8 cellular contexts compared by ENCODE assay signal in genomic region chr1:53237638-53238037, GRCh38. TPM values are rescaled to one million over a fixed set of nuclear protein-coding genes. Genes with fewer than 3 reads are reported as not detected.
DNase-seq lines count a peak whose midpoint lies in the region; ATAC-seq, FAIRE-seq and TF ChIP-seq lines count a peak whose summit lies in the region.

No MANE protein-coding gene starts in this region.

- H3K27me3 ChIP-seq in keratinocyte (ENCODE audit: control insufficient read depth, extremely low read depth, insufficient read depth, low read length), result no peaks in the 10 kb centered on the region
- H3K27me3 ChIP-seq in thoracic aorta (replicated peaks; ENCODE audit: insufficient read depth), result no peaks in the 10 kb centered on the region

- dilution Hi-C loops in keratinocyte (cut with MboI; ENCODE audit: extremely low pct_ligation_motif_present, low sequenced_read_pairs), result no loop called here

- no peak for ATAC-seq in thoracic aorta (ENCODE audit: insufficient number of reproducible peaks, low FRiP score, low read depth)

- H3K9me3 ChIP-seq in keratinocyte (ENCODE audit: control insufficient read depth, low read depth, low read length) (no peaks in the 10 kb centered on the region), thoracic aorta (no peaks in the 10 kb centered on the region)

- H3K4me1 Mint-ChIP-seq in T-helper 2 cell treated with Interferon-gamma antibody and Interleukin-4, amounts not matched to agents 5 μg/mL and 100 μg/mL, for 36 hours (ENCODE audit: low read depth), result peaks cover 18% of the 10 kb centered on the region
- H3K4me1 Mint-ChIP-seq in activated T-helper 1 cell treated with anti-CD3 and anti-CD28 coated beads, Interleukin-12 subunit alpha, Interleukin-12 subunit beta, Interleukin-2, Interleukin-4 antibody, amounts not matched to agents 30 ng/mL and 10 ng/mL and 1 ng/mL, durations not matched to agents 14 hours and 24 hours and 36 hours (ENCODE audit: low read depth), result peaks cover 28% of the 10 kb centered on the region

- H3K4me3 ChIP-seq in keratinocyte (ENCODE audit: control insufficient read depth in 2 of 3, extremely low read depth in 1 of 3, insufficient read depth in 2 of 3, low read depth in 1 of 3, low read length in 3 of 3), result peak overlapping the region; percentile 77 to 93 (median 77)
- H3K4me3 ChIP-seq in thoracic aorta, result peak overlapping the region; percentile 94

- no peak for TF ChIP-seq CTCF in keratinocyte (optimal IDR thresholded peaks at IDR 0.05 in 1 of 3, IDR thresholded peaks at IDR 0.05 in 1 of 3, conservative IDR thresholded peaks at IDR 0.05 in 1 of 3; ENCODE audit: extremely low read depth in 1 of 3, insufficient read depth in 2 of 3, low read length in 3 of 3)
- no peak for TF ChIP-seq CTCF in thoracic aorta (IDR thresholded peaks at IDR 0.05)

- intact Hi-C loops in activated T-helper 1 cell treated with anti-CD3 and anti-CD28 coated beads, Interleukin-12 subunit alpha, Interleukin-12 subunit beta, Interleukin-2, Interleukin-4 antibody, amounts not matched to agents 30 ng/mL and 10 ng/mL and 1 ng/mL, durations not matched to agents 14 hours and 24 hours and 36 hours (cut with micrococcal nuclease), result loop anchor here (1.0 to 5.0 kb wide), 9 partner anchors 17 to 1527 kb away; partner anchors contain the start of genes BTF3L4, CC2D1B, CPT2 and CZIB

- peak overlapping the region; percentile 84 for H3K4me2 ChIP-seq in keratinocyte (ENCODE audit: control insufficient read depth, extremely low read depth, insufficient read depth, low read depth, low read length)

- H3K9me1 ChIP-seq in keratinocyte (ENCODE audit: control insufficient read depth, extremely low read depth, insufficient read depth, low read length), result no peaks in the 10 kb centered on the region

- H4K20me1 ChIP-seq in keratinocyte (ENCODE audit: control insufficient read depth, extremely low read depth, insufficient read depth, low read length), result no peaks in the 10 kb centered on the region

- H3K27ac ChIP-seq in keratinocyte (ENCODE audit: control insufficient read depth, insufficient read depth, low read length), result peak overlapping the region; percentile 82
- H3K27ac ChIP-seq in thoracic aorta, result peak overlapping the region; percentile 52 to 55

- peak overlapping the region; percentile 96 for H3K27ac Mint-ChIP-seq in T-helper 2 cell treated with Interferon-gamma antibody and Interleukin-4, amounts not matched to agents 5 μg/mL and 100 μg/mL, for 36 hours
- H3K27ac Mint-ChIP-seq in activated T-helper 1 cell treated with anti-CD3 and anti-CD28 coated beads, Interleukin-12 subunit alpha, Interleukin-12 subunit beta, Interleukin-2, Interleukin-4 antibody, amounts not matched to agents 30 ng/mL and 10 ng/mL and 1 ng/mL, durations not matched to agents 14 hours and 24 hours and 36 hours, result peak overlapping the region; percentile 98

- H3K9ac ChIP-seq in keratinocyte (ENCODE audit: control insufficient read depth, extremely low read depth, insufficient read depth, low read length), result peak overlapping the region; percentile 86

- H2AFZ ChIP-seq in keratinocyte (ENCODE audit: control insufficient read depth, low read length), result no peak overlapping the region

- no peak for FAIRE-seq in keratinocyte (lab: Jason Lieb, UNC)

- peak overlapping the region; percentile 98 for H3K4me3 Mint-ChIP-seq in T-helper 2 cell treated with Interferon-gamma antibody and Interleukin-4, amounts not matched to agents 5 μg/mL and 100 μg/mL, for 36 hours
- H3K4me3 Mint-ChIP-seq in activated T-helper 1 cell treated with anti-CD3 and anti-CD28 coated beads, Interleukin-12 subunit alpha, Interleukin-12 subunit beta, Interleukin-2, Interleukin-4 antibody, amounts not matched to agents 30 ng/mL and 10 ng/mL and 1 ng/mL, durations not matched to agents 14 hours and 24 hours and 36 hours, result peak overlapping the region; percentile 97

- peaks cover 26% of the 10 kb centered on the region for H3K79me2 ChIP-seq in keratinocyte (ENCODE audit: control insufficient read depth, insufficient read depth, low read length)

- H3K36me3 Mint-ChIP-seq in T-helper 2 cell treated with Interferon-gamma antibody and Interleukin-4, amounts not matched to agents 5 μg/mL and 100 μg/mL, for 36 hours (ENCODE audit: low read depth), result peaks cover 29% of the 10 kb centered on the region
- peaks cover 31% of the 10 kb centered on the region for H3K36me3 Mint-ChIP-seq in activated T-helper 1 cell treated with anti-CD3 and anti-CD28 coated beads, Interleukin-12 subunit alpha, Interleukin-12 subunit beta, Interleukin-2, Interleukin-4 antibody, amounts not matched to agents 30 ng/mL and 10 ng/mL and 1 ng/mL, durations not matched to agents 14 hours and 24 hours and 36 hours (ENCODE audit: low read depth)

- DNase-seq in T-helper 2 cell treated with Interferon-gamma antibody and Interleukin-4, amounts not matched to agents 5 μg/mL and 100 μg/mL, for 36 hours (ENCODE audit: low spot score), result no peak
- DNase-seq in T-helper 2 cell, result no peak
- DNase-seq in activated T-helper 1 cell treated with anti-CD3 and anti-CD28 coated beads, Interleukin-12 subunit alpha, Interleukin-12 subunit beta, Interleukin-2, Interleukin-4 antibody, amounts not matched to agents 30 ng/mL and 10 ng/mL and 1 ng/mL, durations not matched to agents 14 hours and 24 hours and 36 hours (ENCODE audit: low spot score), result no peak
- DNase-seq in keratinocyte (ENCODE audit: low read depth, low spot score), result no peak
- no peak for DNase-seq in thoracic aorta (ENCODE audit: low spot score)
- DNase-seq in NCI-H187 treated with DMSO at 0.1 percent for 48 hours (lab: John Stamatoyannopoulos, UW), result no peak
- no peak for DNase-seq in SK-N-DZ (ENCODE audit: low spot score)
- DNase-seq in amniotic stem cell (lab: John Stamatoyannopoulos, UW), result no peak

- H3K9me3 Mint-ChIP-seq in T-helper 2 cell treated with Interferon-gamma antibody and Interleukin-4, amounts not matched to agents 5 μg/mL and 100 μg/mL, for 36 hours, result no peaks in the 10 kb centered on the region
- H3K9me3 Mint-ChIP-seq in activated T-helper 1 cell treated with anti-CD3 and anti-CD28 coated beads, Interleukin-12 subunit alpha, Interleukin-12 subunit beta, Interleukin-2, Interleukin-4 antibody, amounts not matched to agents 30 ng/mL and 10 ng/mL and 1 ng/mL, durations not matched to agents 14 hours and 24 hours and 36 hours, result no peaks in the 10 kb centered on the region

- H3K4me1 ChIP-seq in keratinocyte (ENCODE audit: control insufficient read depth, extremely low read depth, insufficient read depth, low read length) (peaks cover 14% of the 10 kb centered on the region), thoracic aorta (ENCODE audit: control insufficient read depth in 1 of 2, low read depth in 2 of 2) (peaks cover 11 to 25% of the 10 kb centered on the region in 2 donors)

- no peaks in the 10 kb centered on the region for H3K27me3 Mint-ChIP-seq in T-helper 2 cell treated with Interferon-gamma antibody and Interleukin-4, amounts not matched to agents 5 μg/mL and 100 μg/mL, for 36 hours (ENCODE audit: low read depth)
- H3K27me3 Mint-ChIP-seq in activated T-helper 1 cell treated with anti-CD3 and anti-CD28 coated beads, Interleukin-12 subunit alpha, Interleukin-12 subunit beta, Interleukin-2, Interleukin-4 antibody, amounts not matched to agents 30 ng/mL and 10 ng/mL and 1 ng/mL, durations not matched to agents 14 hours and 24 hours and 36 hours (ENCODE audit: insufficient read depth), result no peaks in the 10 kb centered on the region

- H3K36me3 ChIP-seq in keratinocyte (ENCODE audit: control insufficient read depth in 2 of 2, extremely low read depth in 1 of 2, insufficient read depth in 2 of 2, low read length in 2 of 2), result peaks cover 6 to 13% of the 10 kb centered on the region in 2 experiments
- H3K36me3 ChIP-seq in thoracic aorta, result peaks cover 15% of the 10 kb centered on the region

RNA-seq across cellular contexts. Expression of gene MAGOH, which starts 0.7 kb away (rescaled TPM):
- 104 TPM in 2 replicates for total RNA-seq in activated T-helper 1 cell treated with anti-CD3 and anti-CD28 coated beads, Interleukin-12 subunit alpha, Interleukin-12 subunit beta, Interleukin-2, Interleukin-4 antibody, amounts not matched to agents 30 ng/mL and 10 ng/mL and 1 ng/mL, durations not matched to agents 14 hours and 24 hours and 36 hours
- 26.7 to 104 TPM (median 44.5 TPM) in 3 replicates for polyA plus RNA-seq in keratinocyte
- polyA plus RNA-seq in keratinocyte (2011; ENCODE audit: low read depth), result 35.4 TPM
- polyA plus RNA-seq in keratinocyte (2011; cell fraction: cytosol; rRNA removed), result 18.7 and 27.4 TPM in 2 replicates
- 10.3 and 23.9 TPM in 2 replicates for polyA plus RNA-seq in keratinocyte (2011; cell fraction: nucleus; rRNA removed)
- polyA plus RNA-seq in keratinocyte (2012; ENCODE audit: low replicate concordance), result 53.5 and 92.0 TPM in 2 replicates
- polyA minus RNA-seq in keratinocyte, result 4.3 to 22.5 TPM (median 15.2 TPM) in 3 replicates
- 7.1 TPM for polyA minus RNA-seq in keratinocyte (2011; cell fraction: cytosol; rRNA and poly(A)+ RNA removed)
- 4.4 and 11.8 TPM in 2 replicates for polyA minus RNA-seq in keratinocyte (2011; cell fraction: nucleus; rRNA and poly(A)+ RNA removed)
- 10 to 100 TPM in 1 of 2 donors, 1 to 10 TPM in 1; 9.5 to 21.8 TPM for total RNA-seq in thoracic aorta
- 48.8 and 55.6 TPM in 2 replicates for polyA plus RNA-seq in SK-N-DZ (2014; cell fraction: cytosol; rRNA removed)
- 25.5 and 29.0 TPM in 2 replicates for polyA plus RNA-seq in SK-N-DZ (2014; cell fraction: nucleus; rRNA removed)

RNA-seq across cellular contexts. Expression of gene CZIB, which starts 17.2 kb away (rescaled TPM):
- total RNA-seq in activated T-helper 1 cell treated with anti-CD3 and anti-CD28 coated beads, Interleukin-12 subunit alpha, Interleukin-12 subunit beta, Interleukin-2, Interleukin-4 antibody, amounts not matched to agents 30 ng/mL and 10 ng/mL and 1 ng/mL, durations not matched to agents 14 hours and 24 hours and 36 hours, result 43.6 and 45.2 TPM in 2 replicates
- polyA plus RNA-seq in keratinocyte, result 41.9 to 52.6 TPM (median 48.8 TPM) in 3 replicates
- polyA plus RNA-seq in keratinocyte (2011; ENCODE audit: low read depth), result 17.4 TPM
- polyA plus RNA-seq in keratinocyte (2011; cell fraction: cytosol; rRNA removed), result 34.0 and 42.7 TPM in 2 replicates
- 40.3 and 44.7 TPM in 2 replicates for polyA plus RNA-seq in keratinocyte (2011; cell fraction: nucleus; rRNA removed)
- polyA plus RNA-seq in keratinocyte (2012; ENCODE audit: low replicate concordance), result 34.0 and 34.1 TPM in 2 replicates
- polyA minus RNA-seq in keratinocyte, result 14.6 to 17.2 TPM (median 17.0 TPM) in 3 replicates
- polyA minus RNA-seq in keratinocyte (2011; cell fraction: cytosol; rRNA and poly(A)+ RNA removed), result 11.9 TPM
- polyA minus RNA-seq in keratinocyte (2011; cell fraction: nucleus; rRNA and poly(A)+ RNA removed), result 6.1 and 12.9 TPM in 2 replicates
- total RNA-seq in thoracic aorta, result 10 to 100 TPM; 46.4 to 49.6 TPM
- 61.1 and 72.1 TPM in 2 replicates for polyA plus RNA-seq in SK-N-DZ (2014; cell fraction: cytosol; rRNA removed)
- 122 and 191 TPM in 2 replicates for polyA plus RNA-seq in SK-N-DZ (2014; cell fraction: nucleus; rRNA removed)

RNA-seq across cellular contexts. Expression of gene CPT2, which starts 41.0 kb away (rescaled TPM):
- 18.5 and 19.4 TPM in 2 replicates for total RNA-seq in activated T-helper 1 cell treated with anti-CD3 and anti-CD28 coated beads, Interleukin-12 subunit alpha, Interleukin-12 subunit beta, Interleukin-2, Interleukin-4 antibody, amounts not matched to agents 30 ng/mL and 10 ng/mL and 1 ng/mL, durations not matched to agents 14 hours and 24 hours and 36 hours
- polyA plus RNA-seq in keratinocyte, result 13.8 to 21.6 TPM (median 16.6 TPM) in 3 replicates
- 10.4 TPM for polyA plus RNA-seq in keratinocyte (2011; ENCODE audit: low read depth)
- 12.3 and 15.2 TPM in 2 replicates for polyA plus RNA-seq in keratinocyte (2011; cell fraction: cytosol; rRNA removed)
- 20.5 and 24.3 TPM in 2 replicates for polyA plus RNA-seq in keratinocyte (2011; cell fraction: nucleus; rRNA removed)
- 11.8 and 12.7 TPM in 2 replicates for polyA plus RNA-seq in keratinocyte (2012; ENCODE audit: low replicate concordance)
- 7.8 to 14.1 TPM (median 14.1 TPM) in 3 replicates for polyA minus RNA-seq in keratinocyte
- 9.4 TPM for polyA minus RNA-seq in keratinocyte (2011; cell fraction: cytosol; rRNA and poly(A)+ RNA removed)
- 12.0 and 15.6 TPM in 2 replicates for polyA minus RNA-seq in keratinocyte (2011; cell fraction: nucleus; rRNA and poly(A)+ RNA removed)
- total RNA-seq in thoracic aorta, result 10 to 100 TPM in 1 of 2 donors, 1 to 10 TPM in 1; 6.6 to 20.4 TPM
- 33.1 and 35.5 TPM in 2 replicates for polyA plus RNA-seq in SK-N-DZ (2014; cell fraction: cytosol; rRNA removed)
- 11.1 and 11.5 TPM in 2 replicates for polyA plus RNA-seq in SK-N-DZ (2014; cell fraction: nucleus; rRNA removed)
